ENCODE assay signal across 2 cellular contexts in genomic region chr17:74779948-74780400, GRCh38.
TF ChIP-seq lines count a peak whose summit lies in the region.

No MANE protein-coding gene starts in this region.

TF ChIP-seq in liver, 16 proteins besides CTCF, POLR2A, EP300 and RAD21:
- TF ChIP-seq NR2F2 (IDR thresholded peaks at IDR 0.05) (peak; percentile 88), JUND (IDR thresholded peaks at IDR 0.05) (no peak), RXRA (IDR thresholded peaks at IDR 0.05) (peak in 1 of 2 donors; percentile 32)

TF ChIP-seq in HepG2, 621 proteins besides CTCF, POLR2A, EP300 and RAD21:
- TF ChIP-seq NR2F1 (CRISPR knock-in tag; IDR thresholded peaks at IDR 0.05) (no peak), PBX2 (CRISPR knock-in tag; IDR thresholded peaks at IDR 0.05) (no peak), ZNF740 (CRISPR knock-in tag; IDR thresholded peaks at IDR 0.05) (no peak), MXD4 (CRISPR knock-in tag; IDR thresholded peaks at IDR 0.05) (no peak), MEF2D (CRISPR knock-in tag; IDR thresholded peaks at IDR 0.05) (no peak), ZSCAN5A (CRISPR knock-in tag; IDR thresholded peaks at IDR 0.05; ENCODE audit: borderline replicate concordance) (no peak), NCOA5 (CRISPR knock-in tag; IDR thresholded peaks at IDR 0.05) (no peak), NCOR1 (IDR thresholded peaks at IDR 0.05; ENCODE audit: borderline replicate concordance, low read length) (no peak), ZKSCAN5 (CRISPR knock-in tag; IDR thresholded peaks at IDR 0.05) (no peak), ZNF557 (CRISPR knock-in tag; IDR thresholded peaks at IDR 0.05) (no peak), EZH2 (conservative IDR thresholded peaks at IDR 0.05; ENCODE audit: low read depth, low read length) (no peak), HNF1B (CRISPR knock-in tag; IDR thresholded peaks at IDR 0.05) (no peak), SUZ12 (IDR thresholded peaks at IDR 0.05; ENCODE audit: low read depth, low read length) (no peak)
- TF ChIP-seq, protein P1, sequence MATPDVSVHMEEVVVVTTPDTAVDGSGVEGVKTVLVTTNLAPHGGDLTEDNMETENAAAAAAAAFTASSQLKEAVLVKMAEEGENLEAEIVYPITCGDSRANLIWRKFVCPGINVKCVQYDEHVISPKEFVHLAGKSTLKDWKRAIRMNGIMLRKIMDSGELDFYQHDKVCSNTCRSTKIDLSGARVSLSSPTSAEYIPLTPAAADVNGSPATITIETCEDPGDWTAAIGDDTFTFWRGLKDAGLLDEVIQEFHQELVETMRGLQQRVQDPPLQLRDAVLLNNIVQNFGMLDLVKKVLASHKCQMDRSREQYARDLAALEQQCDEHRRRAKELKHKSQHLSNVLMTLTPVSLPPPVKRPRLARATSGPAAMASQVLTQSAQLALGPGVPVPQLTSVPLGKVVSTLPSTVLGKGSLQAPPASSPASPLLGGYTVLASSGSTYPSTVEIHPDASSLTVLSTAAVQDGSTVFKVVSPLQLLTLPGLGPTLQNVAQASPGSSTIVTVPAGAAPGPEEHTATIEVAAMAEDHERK (CRISPR knock-in tag; IDR thresholded peaks at IDR 0.05; ENCODE audit: low read depth), result no peak
